3 cellular contexts compared by ENCODE assay signal in genomic region chr19:1226522-1227312, GRCh38.
TF ChIP-seq lines count a peak whose summit lies in the region.

No MANE protein-coding gene starts in this region.

TF ChIP-seq in HEK293, 187 proteins besides CTCF, POLR2A, EP300 and RAD21 (continues in another document):
- TF ChIP-seq KLF1 (tag by site-specific recombination; IDR thresholded peaks at IDR 0.05), result peak; percentile 65
- no peak for TF ChIP-seq ZNF362 (tag by site-specific recombination; IDR thresholded peaks at IDR 0.05)
- no peak for TF ChIP-seq REPIN1 (tag by site-specific recombination; IDR thresholded peaks at IDR 0.05; ENCODE audit: low read depth)
- no peak for TF ChIP-seq ZSCAN4 (tag by site-specific recombination; IDR thresholded peaks at IDR 0.05)
- no peak for TF ChIP-seq GLI4 (tag by site-specific recombination; IDR thresholded peaks at IDR 0.05)
- no peak for TF ChIP-seq TSHZ1 (tag by site-specific recombination; IDR thresholded peaks at IDR 0.05; ENCODE audit: borderline replicate concordance)
- TF ChIP-seq KLF10 (tag by site-specific recombination; IDR thresholded peaks at IDR 0.05), result no peak
- TF ChIP-seq ZNF292 (tag by site-specific recombination; IDR thresholded peaks at IDR 0.05; ENCODE audit: borderline replicate concordance, low read depth), result no peak
- TF ChIP-seq ZBTB44 (tag by site-specific recombination; IDR thresholded peaks at IDR 0.05), result no peak
- TF ChIP-seq ZNF600 (tag by site-specific recombination; IDR thresholded peaks at IDR 0.05), result 0 out of 2 replicates have a peak, but pooled peaks have one; percentile 21

TF ChIP-seq in SK-N-SH treated with all-trans-retinoic acid at 6 μM for 48 hours, 23 proteins besides CTCF, POLR2A, EP300 and RAD21:
- TF ChIP-seq CSDC2 (CRISPR knock-in tag; IDR thresholded peaks at IDR 0.05), result no peak
- no peak for TF ChIP-seq ZNF70 (CRISPR knock-in tag; IDR thresholded peaks at IDR 0.05)
- TF ChIP-seq SNAI2 (CRISPR knock-in tag; IDR thresholded peaks at IDR 0.05), result no peak
- no peak for TF ChIP-seq ESRRG (CRISPR knock-in tag; IDR thresholded peaks at IDR 0.05)
- TF ChIP-seq CSRNP3 (CRISPR knock-in tag; IDR thresholded peaks at IDR 0.05), result no peak
- no peak for TF ChIP-seq CREB5 (CRISPR knock-in tag; IDR thresholded peaks at IDR 0.05; ENCODE audit: low read depth)
- TF ChIP-seq POU6F1 (CRISPR knock-in tag; IDR thresholded peaks at IDR 0.05; ENCODE audit: borderline replicate concordance, low read depth), result no peak
- TF ChIP-seq ZC3H10 (CRISPR knock-in tag; IDR thresholded peaks at IDR 0.05), result no peak
- no peak for TF ChIP-seq ZFP30 (CRISPR knock-in tag; IDR thresholded peaks at IDR 0.05)
- TF ChIP-seq ARNTL (CRISPR knock-in tag; IDR thresholded peaks at IDR 0.05; ENCODE audit: borderline replicate concordance, low read depth), result no peak
- TF ChIP-seq ZNF8 (CRISPR knock-in tag; IDR thresholded peaks at IDR 0.05), result no peak
- TF ChIP-seq OSR1 (CRISPR knock-in tag; IDR thresholded peaks at IDR 0.05), result no peak
- no peak for TF ChIP-seq ISL1 (CRISPR knock-in tag; IDR thresholded peaks at IDR 0.05)
- no peak for TF ChIP-seq TOX (CRISPR knock-in tag; IDR thresholded peaks at IDR 0.05; ENCODE audit: borderline replicate concordance)
- TF ChIP-seq ZFP3 (CRISPR knock-in tag; IDR thresholded peaks at IDR 0.05), result no peak
- no peak for TF ChIP-seq PPARA (CRISPR knock-in tag; IDR thresholded peaks at IDR 0.05; ENCODE audit: borderline replicate concordance)
- TF ChIP-seq GLIS3 (CRISPR knock-in tag; IDR thresholded peaks at IDR 0.05), result no peak

TF ChIP-seq in H1, 55 proteins besides CTCF, POLR2A, EP300 and RAD21:
- TF ChIP-seq CBX8 (IDR thresholded peaks at IDR 0.05; ENCODE audit: borderline replicate concordance, low read depth, low read length) (no peak), KDM1A (IDR thresholded peaks at IDR 0.05; ENCODE audit: borderline replicate concordance, low read length) (peak; percentile 52; the same call in 1 of the 2 replicates), GABPA (IDR thresholded peaks at IDR 0.05; ENCODE audit: borderline replicate concordance, insufficient read depth, low read length) (no peak), TAF7 (optimal IDR thresholded peaks at IDR 0.05; ENCODE audit: borderline replicate concordance, low read depth, low read length) (no peak), HDAC2 (IDR thresholded peaks at IDR 0.05; ENCODE audit: borderline replicate concordance in 1 of 2, low read depth in 2 of 2, low read length in 2 of 2) (no peak), BRCA1 (IDR thresholded peaks at IDR 0.05; ENCODE audit: low read depth, low read length) (no peak), JUN (IDR thresholded peaks at IDR 0.05; ENCODE audit: low read depth, low read length) (no peak), ASH2L (IDR thresholded peaks at IDR 0.05; ENCODE audit: low read length) (no peak), CREB1 (IDR thresholded peaks at IDR 0.05) (no peak), EZH2 (IDR thresholded peaks at IDR 0.05; ENCODE audit: low read depth, low read length, severe bottlenecking) (no peak), POLR2AphosphoS5 (IDR thresholded peaks at IDR 0.05; ENCODE audit: low read depth, low read length) (peak; percentile 17; the same call in 1 of the 2 replicates), MAFK (IDR thresholded peaks at IDR 0.05; ENCODE audit: low read depth, low read length) (no peak), EGR1 (IDR thresholded peaks at IDR 0.05; ENCODE audit: borderline replicate concordance, low read depth, low read length) (peak; percentile 96), SP1 (IDR thresholded peaks at IDR 0.05; ENCODE audit: low read depth, low read length) (no peak), CHD2 (IDR thresholded peaks at IDR 0.05; ENCODE audit: low read length) (no peak), SAP30 (IDR thresholded peaks at IDR 0.05; ENCODE audit: insufficient read depth, insufficient replicate concordance, low read length) (no peak), RBBP5 (IDR thresholded peaks at IDR 0.05; ENCODE audit: borderline replicate concordance, low read depth, low read length) (no peak), SP2 (IDR thresholded peaks at IDR 0.05; ENCODE audit: low read length) (no peak), GTF2F1 (IDR thresholded peaks at IDR 0.05; ENCODE audit: borderline replicate concordance, low read depth, low read length) (no peak), FOSL1 (IDR thresholded peaks at IDR 0.05; ENCODE audit: insufficient read depth, low read depth, low read length) (peak; percentile 80; the same call in 1 of the 2 replicates), SIRT6 (IDR thresholded peaks at IDR 0.05; ENCODE audit: low read length) (no peak), CEBPB (IDR thresholded peaks at IDR 0.05; ENCODE audit: low read depth, low read length) (no peak)
